ENCODE assay signal across 2 cellular contexts in genomic region chr7:100860702-100861615, GRCh38.
A peak's percentile ranks its signal among the peaks of the same experiment; 100 is the strongest.
TF ChIP-seq lines count a peak whose summit lies in the region.

No MANE protein-coding gene starts in this region.

TF ChIP-seq in HepG2, 621 proteins besides CTCF, POLR2A, EP300 and RAD21:
- TF ChIP-seq HIVEP1 (CRISPR knock-in tag; IDR thresholded peaks at IDR 0.05) (no peak), ZBTB10 (CRISPR knock-in tag; IDR thresholded peaks at IDR 0.05; ENCODE audit: borderline replicate concordance) (peak; percentile 50; the same call in 1 of the 2 replicates)
TF ChIP-seq in HepG2: peak in this region for 1.

TF ChIP-seq in IMR-90, 13 proteins besides CTCF, POLR2A, EP300 and RAD21:
- TF ChIP-seq MAZ (IDR thresholded peaks at IDR 0.05; ENCODE audit: borderline replicate concordance, low read depth, low read length) (no peak), RFX5 (IDR thresholded peaks at IDR 0.05; ENCODE audit: low read depth, low read length) (no peak), MXI1 (IDR thresholded peaks at IDR 0.05; ENCODE audit: borderline replicate concordance, low read depth, low read length) (no peak), USF2 (IDR thresholded peaks at IDR 0.05; ENCODE audit: low read depth, low read length) (no peak), CEBPB (IDR thresholded peaks at IDR 0.05; ENCODE audit: low read depth, low read length) (no peak), FOS (IDR thresholded peaks at IDR 0.05; ENCODE audit: low read depth, low read length) (no peak), CHD1 (IDR thresholded peaks at IDR 0.05; ENCODE audit: low read depth, low read length) (no peak), MAFK (IDR thresholded peaks at IDR 0.05; ENCODE audit: low read depth, low read length) (no peak), BHLHE40 (IDR thresholded peaks at IDR 0.05; ENCODE audit: low read depth, low read length) (no peak), NFE2L2 (IDR thresholded peaks at IDR 0.05; ENCODE audit: low read depth, low read length) (no peak), SMC3 (IDR thresholded peaks at IDR 0.05; ENCODE audit: low read depth, low read length) (no peak), RCOR1 (IDR thresholded peaks at IDR 0.05; ENCODE audit: insufficient replicate concordance, low read length) (no peak)
